In genomic region chr3:187983484-187984124, GRCh38 we compare ENCODE assay signal across 1 cellular context.
TF ChIP-seq lines count a peak whose summit lies in the region.

No MANE protein-coding gene starts in this region.

TF ChIP-seq in HepG2, 621 proteins besides CTCF, POLR2A, EP300 and RAD21 (continued from another document):
- TF ChIP-seq RBM39 (IDR thresholded peaks at IDR 0.05; ENCODE audit: low read depth, low read length, poor library complexity, severe bottlenecking) (no peak), ATF7-NPFF (CRISPR knock-in tag; IDR thresholded peaks at IDR 0.05; ENCODE audit: low read depth) (no peak), ZNF317 (CRISPR knock-in tag; IDR thresholded peaks at IDR 0.05) (peak; percentile 86), IKZF4 (CRISPR knock-in tag; IDR thresholded peaks at IDR 0.05; ENCODE audit: borderline replicate concordance, low read depth, not compliant biosample characterization) (no peak), ZNF639 (CRISPR knock-in tag; conservative IDR thresholded peaks at IDR 0.05) (no peak), MIER2 (CRISPR knock-in tag; IDR thresholded peaks at IDR 0.05) (0 out of 2 replicates have a peak, but pooled peaks have one; percentile 28), MZF1 (CRISPR knock-in tag; IDR thresholded peaks at IDR 0.05; ENCODE audit: borderline replicate concordance) (no peak), MAFF (IDR thresholded peaks at IDR 0.05; ENCODE audit: low read depth, low read length) (no peak), ZNF33B (CRISPR knock-in tag; IDR thresholded peaks at IDR 0.05) (peak; percentile 62; the same call in 1 of the 2 replicates), RXRB (CRISPR knock-in tag; IDR thresholded peaks at IDR 0.05; ENCODE audit: borderline replicate concordance) (peak; percentile 82), BRCA1 (CRISPR knock-in tag; IDR thresholded peaks at IDR 0.05) (0 out of 2 replicates have a peak, but pooled peaks have one; percentile 39), ZNF597 (CRISPR knock-in tag; IDR thresholded peaks at IDR 0.05) (no peak), ZNF710 (CRISPR knock-in tag; IDR thresholded peaks at IDR 0.05; ENCODE audit: borderline replicate concordance) (peak; percentile 90; the same call in 1 of the 2 replicates), ATM (IDR thresholded peaks at IDR 0.05; ENCODE audit: borderline replicate concordance) (no peak), ZGPAT (CRISPR knock-in tag; IDR thresholded peaks at IDR 0.05) (peak; percentile 75), ZNF580 (CRISPR knock-in tag; IDR thresholded peaks at IDR 0.05; ENCODE audit: borderline replicate concordance, low read depth) (no peak), ZFP91 (CRISPR knock-in tag; IDR thresholded peaks at IDR 0.05; ENCODE audit: borderline replicate concordance) (no peak), ZNF335 (CRISPR knock-in tag; IDR thresholded peaks at IDR 0.05) (no peak), HOXA7 (CRISPR knock-in tag; IDR thresholded peaks at IDR 0.05) (no peak), ZFP62 (CRISPR knock-in tag; IDR thresholded peaks at IDR 0.05) (no peak), ZNF10 (CRISPR knock-in tag; IDR thresholded peaks at IDR 0.05; ENCODE audit: borderline replicate concordance, low read depth) (no peak), NFATC3 (CRISPR knock-in tag; IDR thresholded peaks at IDR 0.05) (no peak), POGZ (CRISPR knock-in tag; IDR thresholded peaks at IDR 0.05) (peak; percentile 96), PHF21A (CRISPR knock-in tag; IDR thresholded peaks at IDR 0.05) (peak; percentile 85), FOSL2 (CRISPR knock-in tag; IDR thresholded peaks at IDR 0.05) (peak; percentile 38; the same call in 1 of the 2 replicates), CERS6 (CRISPR knock-in tag; IDR thresholded peaks at IDR 0.05) (no peak), NFKB2 (CRISPR knock-in tag; IDR thresholded peaks at IDR 0.05; ENCODE audit: borderline replicate concordance) (no peak), ZNF670 (CRISPR knock-in tag; IDR thresholded peaks at IDR 0.05; ENCODE audit: borderline replicate concordance) (peak; percentile 87), TBL1XR1 (IDR thresholded peaks at IDR 0.05; ENCODE audit: borderline replicate concordance, low read length, partially characterized antibody) (peak; percentile 46), GLI4 (CRISPR knock-in tag; IDR thresholded peaks at IDR 0.05; ENCODE audit: borderline replicate concordance) (no peak), ZNF362 (CRISPR knock-in tag; IDR thresholded peaks at IDR 0.05; ENCODE audit: borderline replicate concordance) (peak; percentile 13; the same call in 1 of the 2 replicates), CC2D1A (CRISPR knock-in tag; IDR thresholded peaks at IDR 0.05) (no peak), NR2F1 (CRISPR knock-in tag; IDR thresholded peaks at IDR 0.05) (peak; percentile 63 to 77), ZNF547 (CRISPR knock-in tag; IDR thresholded peaks at IDR 0.05) (0 out of 2 replicates have a peak, but pooled peaks have one; percentile 50), TRIM22 (IDR thresholded peaks at IDR 0.05) (no peak)
